Comparison of ENCODE assay signal across 23 cellular contexts in the genomic region with DNA sequence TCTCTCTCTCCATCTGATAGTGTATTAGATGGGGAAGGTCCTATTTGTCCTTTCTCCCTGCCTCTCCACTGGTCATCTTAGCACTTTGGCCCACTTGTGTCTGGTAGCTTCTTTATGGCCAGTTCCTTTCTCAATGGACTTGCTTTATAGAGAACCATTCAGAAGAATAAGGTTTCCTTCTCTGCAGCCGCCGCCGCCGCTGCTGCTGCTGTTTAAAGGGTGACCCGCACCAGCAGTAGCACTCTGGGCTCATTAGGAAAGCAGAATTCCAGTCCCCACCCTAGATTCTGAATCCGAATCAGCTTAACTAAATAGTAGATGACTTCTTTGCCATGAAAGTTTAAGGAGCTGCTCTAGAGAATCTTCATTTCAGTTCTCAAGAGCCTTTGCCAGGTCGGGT.
"Had no signal": no experiment of that assay in that cellular context is flagged by ENCODE, and none has a peak within 500 bp of the region (broad histone marks: within the 10 kb centered on the region; RNA-seq: fewer than 3 reads in every experiment).

No MANE protein-coding gene starts in this region.

- H3K36me3 Mint-ChIP-seq: memory B cell, natural killer cell, type B pancreatic cell had no signal

- H3K9me3 ChIP-seq: colonic mucosa, heart right ventricle, lower lobe of right lung, neutrophil, pancreas, right lobe of liver, thyroid gland had no signal

- H3K36me3 ChIP-seq: colonic mucosa, heart right ventricle, lower lobe of right lung, neutrophil, pancreas, right lobe of liver, thyroid gland had no signal

- H3K4me1 ChIP-seq: colonic mucosa, lower lobe of right lung, thyroid gland had no signal

- H3K4me3 ChIP-seq: colonic mucosa, heart right ventricle, lower lobe of right lung, pancreas, right lobe of liver, thyroid gland had no signal

- H3K4me1 Mint-ChIP-seq: memory B cell, natural killer cell had no signal

- DNase-seq: colonic mucosa; effector CD8-positive, alpha-beta T cell; endodermal cell; foreskin keratinocyte; glutamatergic neuron; heart right ventricle; left ventricle myocardium superior; lower lobe of right lung; natural killer cell; pancreas; retina; right lobe of liver; small intestine; stimulated activated CD4-positive, alpha-beta T cell treated with anti-CD3 and anti-CD28 coated beads, Interleukin-15, amount 100 ng/mL, for 24 hours; stimulated activated CD4-positive, alpha-beta T cell treated with anti-CD3 and anti-CD28 coated beads, Interleukin-2, amount 100 ng/mL, for 48 hours; stimulated activated naive CD4-positive, alpha-beta T cell; stimulated activated naive CD8-positive, alpha-beta T cell treated with anti-CD3 and anti-CD28 coated beads, Interleukin-15, amount 100 ng/mL, for 72 hours; thyroid gland had no signal

- H3K9me3 Mint-ChIP-seq: dendritic cell treated with granulocyte-macrophage colony-stimulating factor and Interleukin-4, amounts not matched to agents 40 ng/mL and 50 ng/mL, for 4 days; endodermal cell; memory B cell; natural killer cell; stimulated activated naive CD8-positive, alpha-beta T cell treated with anti-CD3 and anti-CD28 coated beads, Interleukin-15, amount 100 ng/mL, for 72 hours; type B pancreatic cell had no signal

- H3K27me3 Mint-ChIP-seq: memory B cell; stimulated activated naive CD8-positive, alpha-beta T cell treated with anti-CD3 and anti-CD28 coated beads, Interleukin-15, amount 100 ng/mL, for 72 hours had no signal

- H3K27me3 ChIP-seq: colonic mucosa, foreskin keratinocyte, pancreas, right lobe of liver, thyroid gland had no signal

- H3K27ac Mint-ChIP-seq: dendritic cell treated with granulocyte-macrophage colony-stimulating factor and Interleukin-4, amounts not matched to agents 40 ng/mL and 50 ng/mL, for 4 days; endodermal cell; memory B cell; natural killer cell; type B pancreatic cell had no signal

- H3K27ac ChIP-seq: colonic mucosa, epithelial cell of prostate, foreskin keratinocyte, heart right ventricle, lower lobe of right lung, neutrophil, pancreas, right lobe of liver, thyroid gland had no signal

- H3K4me3 Mint-ChIP-seq: dendritic cell treated with granulocyte-macrophage colony-stimulating factor and Interleukin-4, amounts not matched to agents 40 ng/mL and 50 ng/mL, for 4 days; endodermal cell; memory B cell; natural killer cell; stimulated activated naive CD8-positive, alpha-beta T cell treated with anti-CD3 and anti-CD28 coated beads, Interleukin-15, amount 100 ng/mL, for 72 hours; type B pancreatic cell had no signal
